22 cellular contexts compared by ENCODE assay signal in the genomic region with DNA sequence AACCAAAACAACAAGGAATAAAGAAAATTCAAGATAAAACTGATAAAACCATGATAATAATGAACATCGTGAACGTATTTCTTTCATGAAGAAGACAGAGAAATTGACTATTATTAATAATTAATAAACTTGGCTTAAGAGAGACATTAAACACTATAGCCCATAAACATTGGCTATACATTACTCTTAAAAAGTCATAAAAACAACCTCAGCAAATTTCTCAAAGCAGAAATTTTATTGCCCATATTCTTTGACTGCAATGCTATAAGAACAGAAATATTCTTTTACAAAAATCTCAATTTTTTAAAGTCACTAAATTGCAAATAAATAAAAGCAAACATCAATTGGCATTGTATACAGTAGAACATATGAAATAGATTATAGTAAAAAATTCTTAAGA. TPM values are rescaled to one million over a fixed set of nuclear protein-coding genes. Genes with fewer than 3 reads are reported as not detected.
DNase-seq lines count a peak whose midpoint lies in the region; ATAC-seq and TF ChIP-seq lines count a peak whose summit lies in the region.
"Had no signal": no experiment of that assay in that cellular context is flagged by ENCODE, and none has a peak within 500 bp of the region (broad histone marks: within the 10 kb centered on the region; RNA-seq: fewer than 3 reads in every experiment).

No MANE protein-coding gene starts in this region.

- peaks cover 26 to 57% (median 50%) of the 10 kb centered on the region in 10 experiments for H3K4me1 ChIP-seq in BLaER1 treated with 17β-estradiol and CSF1 and Interleukin-3, amounts not matched to agents 10 nM and 100 nM
- no peaks in the 10 kb centered on the region for H3K4me1 ChIP-seq in Karpas-422 (ENCODE audit: low read length)
- H3K4me1 ChIP-seq: SJSA1 had no signal

- no peak for ATAC-seq in activated CD8-positive, alpha-beta T cell treated with anti-CD3 and anti-CD28 coated beads for 36 hours
- no peak for ATAC-seq in activated CD8-positive, alpha-beta T cell treated with anti-CD3 and anti-CD28 coated beads, Interleukin-2, amount 10 ng/mL, durations not matched to agents 7 days and 5 days
- no peak for ATAC-seq in activated naive CD8-positive, alpha-beta T cell treated with anti-CD3 and anti-CD28 coated beads, Interleukin-2, amount 50 U/mL, for 24 hours

- H2AFZ ChIP-seq in Karpas-422 (ENCODE audit: low read length), result no peak overlapping the region
- H2AFZ ChIP-seq: PC-9 had no signal

- no peak overlapping the region for H3K9ac ChIP-seq in BLaER1 treated with 17β-estradiol and CSF1 and Interleukin-3, amounts not matched to agents 10 nM and 100 nM
- no peak overlapping the region for H3K9ac ChIP-seq in Karpas-422 (ENCODE audit: low read length)

- H3K9me3 ChIP-seq in BLaER1 treated with 17β-estradiol and CSF1 and Interleukin-3, amounts not matched to agents 10 nM and 100 nM (replicated peaks in 1 of 11), result peaks cover 20 to 47% (median 27%) of the 10 kb centered on the region in 11 experiments
- H3K9me3 ChIP-seq in KOPT-K1 (ENCODE audit: insufficient read depth, low read length, poor library complexity, severe bottlenecking), result peaks cover 12% of the 10 kb centered on the region
- H3K9me3 ChIP-seq in Karpas-422 (ENCODE audit: low read length), result no peaks in the 10 kb centered on the region

- H3K79me2 ChIP-seq in Karpas-422 (ENCODE audit: low read length), result no peaks in the 10 kb centered on the region

- H3K4me1 Mint-ChIP-seq in activated CD8-positive, alpha-beta T cell treated with anti-CD3 and anti-CD28 coated beads for 36 hours (ENCODE audit: low read depth), result peaks cover 49% of the 10 kb centered on the region
- peaks cover 49% of the 10 kb centered on the region for H3K4me1 Mint-ChIP-seq in activated CD8-positive, alpha-beta T cell treated with anti-CD3 and anti-CD28 coated beads, Interleukin-2, amount 10 ng/mL, durations not matched to agents 7 days and 5 days (ENCODE audit: low read depth)
- H3K4me1 Mint-ChIP-seq in activated naive CD8-positive, alpha-beta T cell treated with anti-CD3 and anti-CD28 coated beads, Interleukin-2, amount 50 U/mL, for 24 hours, result peaks cover 62% of the 10 kb centered on the region

- peaks cover 0 to 21% (median 0%) of the 10 kb centered on the region in 11 experiments; a peak in 2 of 22 replicates for H4K20me1 ChIP-seq in BLaER1 treated with 17β-estradiol and CSF1 and Interleukin-3, amounts not matched to agents 10 nM and 100 nM
- no peaks in the 10 kb centered on the region for H4K20me1 ChIP-seq in Karpas-422 (ENCODE audit: insufficient read depth, low read depth, low read length)

- H3K27ac ChIP-seq in BLaER1 treated with 17β-estradiol and CSF1 and Interleukin-3, amounts not matched to agents 10 nM and 100 nM, result peak overlapping the region in 5 of 11 experiments; percentile 36 to 77 (median 69); a peak in 8 of 22 replicates
- peak overlapping the region; percentile 69 for H3K27ac ChIP-seq in KOPT-K1 (ENCODE audit: low read depth, low read length, poor library complexity, severe bottlenecking)
- no peak overlapping the region for H3K27ac ChIP-seq in Karpas-422 (ENCODE audit: low read length)
- H3K27ac ChIP-seq: C4-2B, PC-9, SJSA1 had no signal

- peak overlapping the region in 7 of 11 experiments; percentile 69 to 82 (median 76); a peak in 13 of 22 replicates for H3K4me2 ChIP-seq in BLaER1 treated with 17β-estradiol and CSF1 and Interleukin-3, amounts not matched to agents 10 nM and 100 nM
- H3K4me2 ChIP-seq in Karpas-422 (ENCODE audit: low read depth, low read length, poor library complexity, severe bottlenecking), result no peak overlapping the region
- H3K4me2 ChIP-seq: PC-9 had no signal

- no peak overlapping the region for H3K4me3 Mint-ChIP-seq in activated CD8-positive, alpha-beta T cell treated with anti-CD3 and anti-CD28 coated beads for 36 hours
- no peak overlapping the region for H3K4me3 Mint-ChIP-seq in activated CD8-positive, alpha-beta T cell treated with anti-CD3 and anti-CD28 coated beads, Interleukin-2, amount 10 ng/mL, durations not matched to agents 7 days and 5 days
- H3K4me3 Mint-ChIP-seq in activated naive CD8-positive, alpha-beta T cell treated with anti-CD3 and anti-CD28 coated beads, Interleukin-2, amount 50 U/mL, for 24 hours, result no peak overlapping the region

- no peak for TF ChIP-seq CTCF in activated CD8-positive, alpha-beta T cell treated with anti-CD3 and anti-CD28 coated beads for 36 hours (IDR thresholded peaks at IDR 0.05)

- CTCF ChIA-PET in activated CD8-positive, alpha-beta T cell treated with anti-CD3 and anti-CD28 coated beads for 36 hours (lab: Charles Lee), result no interaction called here
- CTCF ChIA-PET in activated CD8-positive, alpha-beta T cell treated with anti-CD3 and anti-CD28 coated beads, Interleukin-2, amount 10 ng/mL, durations not matched to agents 7 days and 5 days (lab: Charles Lee), result interaction anchor here (0.9 to 1.1 kb wide), 2 partner anchors 18 to 31 kb away, joined by 3 to 5 read pairs; no protein-coding TSS in a partner anchor

- POLR2A ChIA-PET in activated CD8-positive, alpha-beta T cell treated with anti-CD3 and anti-CD28 coated beads for 36 hours (lab: Charles Lee), result no interaction called here
- POLR2A ChIA-PET in activated CD8-positive, alpha-beta T cell treated with anti-CD3 and anti-CD28 coated beads, Interleukin-2, amount 10 ng/mL, durations not matched to agents 7 days and 5 days (lab: Charles Lee), result no interaction called here

- peaks cover 13% of the 10 kb centered on the region for H3K36me3 Mint-ChIP-seq in activated CD8-positive, alpha-beta T cell treated with anti-CD3 and anti-CD28 coated beads for 36 hours (ENCODE audit: low read depth)
- H3K36me3 Mint-ChIP-seq in activated CD8-positive, alpha-beta T cell treated with anti-CD3 and anti-CD28 coated beads, Interleukin-2, amount 10 ng/mL, durations not matched to agents 7 days and 5 days (ENCODE audit: low read depth), result peaks cover 24% of the 10 kb centered on the region
- H3K36me3 Mint-ChIP-seq in activated naive CD8-positive, alpha-beta T cell treated with anti-CD3 and anti-CD28 coated beads, Interleukin-2, amount 50 U/mL, for 24 hours (ENCODE audit: low read depth), result peaks cover 29% of the 10 kb centered on the region

- intact Hi-C loops in activated CD8-positive, alpha-beta T cell treated with anti-CD3 and anti-CD28 coated beads for 36 hours (cut with micrococcal nuclease), result no loop called here

- no peaks in the 10 kb centered on the region; a peak in 1 of 22 replicates for H3K36me3 ChIP-seq in BLaER1 treated with 17β-estradiol and CSF1 and Interleukin-3, amounts not matched to agents 10 nM and 100 nM
- no peaks in the 10 kb centered on the region for H3K36me3 ChIP-seq in KOPT-K1 (ENCODE audit: insufficient read depth, low read length)
- H3K36me3 ChIP-seq in Karpas-422 (ENCODE audit: insufficient read depth, low read length), result no peaks in the 10 kb centered on the region
- H3K36me3 ChIP-seq: SJSA1 had no signal

- H3K27ac Mint-ChIP-seq in activated CD8-positive, alpha-beta T cell treated with anti-CD3 and anti-CD28 coated beads for 36 hours, result peak overlapping the region; percentile 62
- no peak overlapping the region for H3K27ac Mint-ChIP-seq in activated CD8-positive, alpha-beta T cell treated with anti-CD3 and anti-CD28 coated beads, Interleukin-2, amount 10 ng/mL, durations not matched to agents 7 days and 5 days
- H3K27ac Mint-ChIP-seq in activated naive CD8-positive, alpha-beta T cell treated with anti-CD3 and anti-CD28 coated beads, Interleukin-2, amount 50 U/mL, for 24 hours, result peak overlapping the region; percentile 88

- peaks cover 0 to 96% (median 0%) of the 10 kb centered on the region in 11 experiments; a peak in 7 of 22 replicates for H3K27me3 ChIP-seq in BLaER1 treated with 17β-estradiol and CSF1 and Interleukin-3, amounts not matched to agents 10 nM and 100 nM
- H3K27me3 ChIP-seq in Karpas-422 (ENCODE audit: low read length), result no peaks in the 10 kb centered on the region

- no peaks in the 10 kb centered on the region for H3K9me2 ChIP-seq in Karpas-422 (replicated peaks; ENCODE audit: insufficient read depth, low read length)

- H3K27me3 Mint-ChIP-seq in activated CD8-positive, alpha-beta T cell treated with anti-CD3 and anti-CD28 coated beads for 36 hours, result no peaks in the 10 kb centered on the region
- H3K27me3 Mint-ChIP-seq in activated CD8-positive, alpha-beta T cell treated with anti-CD3 and anti-CD28 coated beads, Interleukin-2, amount 10 ng/mL, durations not matched to agents 7 days and 5 days (ENCODE audit: low read depth), result peaks cover 5% of the 10 kb centered on the region
- H3K27me3 Mint-ChIP-seq in activated naive CD8-positive, alpha-beta T cell treated with anti-CD3 and anti-CD28 coated beads, Interleukin-2, amount 50 U/mL, for 24 hours, result peaks cover 3% of the 10 kb centered on the region
- H3K27me3 Mint-ChIP-seq: CD8-positive, alpha-beta memory T cell had no signal

- DNase-seq in activated CD8-positive, alpha-beta T cell treated with anti-CD3 and anti-CD28 coated beads for 36 hours, result no peak
- no peak for DNase-seq in activated CD8-positive, alpha-beta T cell treated with anti-CD3 and anti-CD28 coated beads, Interleukin-2, amount 10 ng/mL, durations not matched to agents 7 days and 5 days
- DNase-seq in activated naive CD8-positive, alpha-beta T cell treated with anti-CD3 and anti-CD28 coated beads, Interleukin-2, amount 50 U/mL, for 24 hours, result no peak
- DNase-seq in Karpas-422 (no peak), GM03348 (ENCODE audit: low spot score) (no peak), mesenteric fat pad (ENCODE audit: low spot score) (no peak)
- DNase-seq: CD8-positive, alpha-beta memory T cell; DMS79 treated with DMSO at 0.1 percent for 48 hours; GF-D8; MM.1S; NCI-H2029; NCI-H446; NCI-H524 treated with DMSO at 0.1 percent for 48 hours; NCI-H774; PC-9; Right ventricle myocardium superior had no signal

- H3K9me3 Mint-ChIP-seq in activated CD8-positive, alpha-beta T cell treated with anti-CD3 and anti-CD28 coated beads for 36 hours, result peaks cover 7% of the 10 kb centered on the region
- H3K9me3 Mint-ChIP-seq in activated CD8-positive, alpha-beta T cell treated with anti-CD3 and anti-CD28 coated beads, Interleukin-2, amount 10 ng/mL, durations not matched to agents 7 days and 5 days (ENCODE audit: insufficient read depth), result peaks cover 5% of the 10 kb centered on the region
- peaks cover 12% of the 10 kb centered on the region for H3K9me3 Mint-ChIP-seq in activated naive CD8-positive, alpha-beta T cell treated with anti-CD3 and anti-CD28 coated beads, Interleukin-2, amount 50 U/mL, for 24 hours

- no peak overlapping the region for H3K4me3 ChIP-seq in BLaER1 treated with 17β-estradiol and CSF1 and Interleukin-3, amounts not matched to agents 10 nM and 100 nM
- H3K4me3 ChIP-seq in Karpas-422 (ENCODE audit: low read length), result no peak overlapping the region
- H3K4me3 ChIP-seq: PC-9, SJSA1 had no signal

RNA-seq across cellular contexts. Expression of gene CSF2, which starts 42.5 kb away (rescaled TPM):
- 10 to 100 TPM; 61.5 to 64.1 TPM for total RNA-seq in activated CD8-positive, alpha-beta T cell treated with anti-CD3 and anti-CD28 coated beads for 36 hours
- total RNA-seq in activated CD8-positive, alpha-beta T cell treated with anti-CD3 and anti-CD28 coated beads, Interleukin-2, amount 10 ng/mL, durations not matched to agents 7 days and 5 days, result under 1 TPM; 0.55 to 0.61 TPM
- total RNA-seq in Karpas-422 (2014; rRNA removed; shearing (Covaris generic); ENCODE audit: low replicate concordance), result not detected in 2 replicates
- not detected for total RNA-seq in mesenteric fat pad
- total RNA-seq: PC-9, Right ventricle myocardium superior had no signal

RNA-seq across cellular contexts. Expression of gene IL3, which starts 55.6 kb away (rescaled TPM):
- under 1 TPM; 0.25 to 0.98 TPM for total RNA-seq in activated CD8-positive, alpha-beta T cell treated with anti-CD3 and anti-CD28 coated beads for 36 hours
- not detected for total RNA-seq in activated CD8-positive, alpha-beta T cell treated with anti-CD3 and anti-CD28 coated beads, Interleukin-2, amount 10 ng/mL, durations not matched to agents 7 days and 5 days
- total RNA-seq in Karpas-422 (2014; rRNA removed; shearing (Covaris generic); ENCODE audit: low replicate concordance), result not detected in 2 replicates
- total RNA-seq in mesenteric fat pad, result not detected
- total RNA-seq: HT-29, PC-9, Right ventricle myocardium superior, RPMI7951, SJSA1 had no signal

Comparison
In these comparisons a context has a peak if more than half of its experiments do, and no peak if none do; other contexts are left out.
1. RNA of gene CSF2, which starts 42.5 kb away (total RNA-seq): 61.5 to 64.1 TPM in activated CD8-positive, alpha-beta T cell treated with anti-CD3 and anti-CD28 coated beads for 36 hours; 0.55 to 0.61 TPM in activated CD8-positive, alpha-beta T cell treated with anti-CD3 and anti-CD28 coated beads, Interleukin-2, amount 10 ng/mL, durations not matched to agents 7 days and 5 days, not detected in Karpas-422 and not detected in mesenteric fat pad (single experiment); every median in the first group is over 10 times any median in the second.